In genomic region chr7:2798669-2799068, GRCh38 we compare ENCODE assay signal across 28 cellular contexts.
"Had no signal": no experiment of that assay in that cellular context is flagged by ENCODE, and none has a peak within 500 bp of the region (broad histone marks: within the 10 kb centered on the region; RNA-seq: fewer than 3 reads in every experiment).

No MANE protein-coding gene starts in this region.

- H3K4me2 ChIP-seq: hepatocyte, smooth muscle cell had no signal

- H3K4me3 ChIP-seq: coronary artery, esophagus muscularis mucosa, gastroesophageal sphincter, heart left ventricle, hepatocyte, left lung, pancreas, smooth muscle cell, testis, tibial artery had no signal

- H3K27ac Mint-ChIP-seq: natural killer cell treated with Interleukin-12 subunit alpha and Interleukin-12 subunit beta and Interleukin-15 and Interleukin-18, amount 100 ng/mL, for 72 hours; type B pancreatic cell had no signal

- DNase-seq: dermis blood vessel endothelial cell; effector memory CD4-positive, alpha-beta T cell; foreskin keratinocyte; heart left ventricle; left cardiac atrium; left lung; mesendoderm; pancreas; stimulated activated CD4-positive, alpha-beta T cell treated with anti-CD3 and anti-CD28 coated beads, Interleukin-12 subunit alpha, Interleukin-12 subunit beta, amount 100 ng/mL, for 4 hours; stimulated activated CD4-positive, alpha-beta T cell treated with anti-CD3 and anti-CD28 coated beads, Interleukin-1b, Interleukin-23, amount 100 ng/mL, for 48 hours; stimulated activated CD4-positive, alpha-beta T cell treated with anti-CD3 and anti-CD28 coated beads, Interleukin-4, amount 100 ng/mL, for 1 hour; stimulated activated CD8-positive, alpha-beta memory T cell treated with anti-CD3 and anti-CD28 coated beads, Interleukin-4, amount 100 ng/mL, for 48 hours; stimulated activated naive CD8-positive, alpha-beta T cell treated with anti-CD3 and anti-CD28 coated beads, Interleukin-15, Interleukin-2, amounts not matched to agents 100 U/mL and 50 U/mL, for 24 hours; substantia nigra; testis; tibial artery had no signal

- H3K36me3 Mint-ChIP-seq: natural killer cell treated with Interleukin-12 subunit alpha and Interleukin-12 subunit beta and Interleukin-15 and Interleukin-18, amount 100 ng/mL, for 72 hours had no signal

- ATAC-seq: foreskin keratinocyte; gastroesophageal sphincter; heart left ventricle; left cardiac atrium; left lung; natural killer cell treated with Interleukin-12 subunit alpha and Interleukin-12 subunit beta and Interleukin-15 and Interleukin-18, amount 100 ng/mL, for 72 hours; pancreas; sciatic nerve; stimulated activated naive CD8-positive, alpha-beta T cell treated with anti-CD3 and anti-CD28 coated beads, Interleukin-15, Interleukin-2, amounts not matched to agents 100 U/mL and 50 U/mL, for 24 hours had no signal

- H3K36me3 ChIP-seq: neutrophil had no signal

- H3K9me3 ChIP-seq: esophagus muscularis mucosa, gastroesophageal sphincter, heart left ventricle, left lung, neutrophil, pancreas, testis, tibial artery had no signal

- H3K27ac ChIP-seq: coronary artery, esophagus muscularis mucosa, foreskin keratinocyte, gastroesophageal sphincter, heart left ventricle, hepatocyte, left lung, neutrophil, pancreas, testis had no signal

- H3K4me3 Mint-ChIP-seq: natural killer cell treated with Interleukin-12 subunit alpha and Interleukin-12 subunit beta and Interleukin-15 and Interleukin-18, amount 100 ng/mL, for 72 hours; neural crest cell; type B pancreatic cell had no signal

- H3K9me3 Mint-ChIP-seq: natural killer cell treated with Interleukin-12 subunit alpha and Interleukin-12 subunit beta and Interleukin-15 and Interleukin-18, amount 100 ng/mL, for 72 hours; neural crest cell; type B pancreatic cell had no signal

- H3K27me3 Mint-ChIP-seq: progenitor cell of endocrine pancreas, type B pancreatic cell had no signal

- FAIRE-seq: endothelial cell of umbilical vein, pancreas had no signal

- H2AFZ ChIP-seq: hepatocyte had no signal

- H3K27me3 ChIP-seq: esophagus muscularis mucosa, foreskin keratinocyte, gastroesophageal sphincter, heart left ventricle, hepatocyte, left lung, neutrophil, pancreas, testis, tibial artery had no signal
